ENCODE assay signal across 12 cellular contexts in the genomic region with DNA sequence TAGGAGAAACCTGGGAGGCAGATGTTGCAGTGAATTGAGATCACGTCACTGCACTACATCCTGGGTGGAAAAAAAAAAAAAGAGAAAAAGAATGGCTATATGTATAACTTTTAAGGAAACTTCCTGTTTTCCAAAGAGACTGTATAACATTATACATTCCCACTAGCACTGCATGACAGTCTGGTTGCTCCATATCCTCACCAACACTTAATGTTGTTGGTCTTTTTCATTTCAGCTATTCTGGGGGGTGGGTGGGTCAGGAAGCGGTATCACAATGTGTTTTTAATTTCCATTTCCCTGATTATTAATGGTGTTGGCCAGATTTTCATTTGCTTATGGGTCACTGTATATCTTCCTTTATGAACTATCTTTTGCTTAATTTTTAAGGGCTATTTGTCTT. TPM values are rescaled to one million over a fixed set of nuclear protein-coding genes. Genes with fewer than 3 reads are reported as not detected.
"Had no signal": no experiment of that assay in that cellular context is flagged by ENCODE, and none has a peak within 500 bp of the region (broad histone marks: within the 10 kb centered on the region; RNA-seq: fewer than 3 reads in every experiment).

No MANE protein-coding gene starts in this region.

- H3K4me2 ChIP-seq: GM23338 had no signal

- H3K4me3 ChIP-seq: GM23248, GM23338, HAP-1 had no signal

- FAIRE-seq: H1, H54 had no signal

- H3K36me3 ChIP-seq: HAP-1 had no signal

- H3K9me3 ChIP-seq: HAP-1 had no signal

- H3K9ac ChIP-seq: GM23248 had no signal

- ATAC-seq: GM23338, HCT116 had no signal

- H2AFZ ChIP-seq: GM23248, GM23338 had no signal

- H3K27ac ChIP-seq: GM23248 had no signal

- DNase-seq: GM23248, GOT3, H7, H9, HCEC 1CT, HFFc6 had no signal

RNA-seq across cellular contexts. Expression of gene LRIT3, which starts 13.4 kb away (rescaled TPM):
- total RNA-seq: H1, H4 had no signal
- polyA plus RNA-seq: GM23248, GM23338 had no signal

RNA-seq across cellular contexts. Expression of gene RRH, which starts 33.5 kb away (rescaled TPM):
- total RNA-seq: GM23248, GM23338, H1, H4, H7, H9, HFFc6 had no signal
- polyA plus RNA-seq: GM23248, GM23338 had no signal

RNA-seq across cellular contexts. Expression of gene EGF, which starts 51.4 kb away (rescaled TPM):
- polyA plus RNA-seq: GM23248 had no signal

RNA-seq across cellular contexts. Expression of gene CFI, which starts 59.5 kb away (rescaled TPM):
- total RNA-seq: GM23338, H1, H7, H9, HFFc6 had no signal
- polyA plus RNA-seq: GM23338, H1 had no signal
